Comparison of ENCODE assay signal across 8 cellular contexts in genomic region chr18:62506495-62507143, GRCh38. TPM values are rescaled to one million over a fixed set of nuclear protein-coding genes. Genes with fewer than 3 reads are reported as not detected.
A peak's percentile ranks its signal among the peaks of the same experiment; 100 is the strongest.
DNase-seq lines count a peak whose midpoint lies in the region; ATAC-seq, FAIRE-seq and TF ChIP-seq lines count a peak whose summit lies in the region.

No MANE protein-coding gene starts in this region.

- FAIRE-seq in small intestine (lab: Jason Lieb, UNC): no peak

- no peaks in the 10 kb centered on the region for H3K27me3 Mint-ChIP-seq in activated T-cell treated with anti-CD3 and anti-CD28 coated beads, Interleukin-2, amount 50 U/mL, for 4 hours (ENCODE audit: low read depth)

- H3K36me3 Mint-ChIP-seq in activated T-cell treated with anti-CD3 and anti-CD28 coated beads, Interleukin-2, amount 50 U/mL, for 4 hours (ENCODE audit: insufficient read depth): no peaks in the 10 kb centered on the region

- H3K9me3 ChIP-seq in small intestine (ENCODE audit: control insufficient read depth, low read depth): no peaks in the 10 kb centered on the region

- TF ChIP-seq CTCF in coronary artery (IDR thresholded peaks at IDR 0.05): no peak

- peaks cover 2 to 4% of the 10 kb centered on the region in 2 donors for H3K4me1 ChIP-seq in small intestine (ENCODE audit: control insufficient read depth in 2 of 2, insufficient read depth in 1 of 2, low read depth in 1 of 2, low read length in 1 of 2)

- H3K27ac ChIP-seq in coronary artery (peak overlapping the region in 1 of 2 donors; percentile 54), small intestine (ENCODE audit: low read depth in 1 of 2, low read length in 1 of 2) (peak overlapping the region; percentile 86 to 88)

- no peak for DNase-seq in activated T-cell treated with anti-CD3 and anti-CD28 coated beads, Interleukin-2, amount 50 U/mL, for 4 hours
- DNase-seq in activated T-cell treated with anti-CD3 and anti-CD28 coated beads, Interleukin-2, amount 50 U/mL, for 1 hour: no peak
- DNase-seq in coronary artery (ENCODE audit: low spot score) (no peak), small intestine (no peak), NCI-H1092 (lab: John Stamatoyannopoulos, UW) (no peak), NCI-H526 (lab: John Stamatoyannopoulos, UW) (no peak), SIG-M5 (lab: John Stamatoyannopoulos, UW) (no peak)

- H3K27me3 ChIP-seq in small intestine (ENCODE audit: control insufficient read depth in 2 of 2, insufficient read depth in 2 of 2, low read length in 2 of 2): no peaks in the 10 kb centered on the region

- H3K4me3 Mint-ChIP-seq in activated T-cell treated with anti-CD3 and anti-CD28 coated beads, Interleukin-2, amount 50 U/mL, for 4 hours: peak overlapping the region; percentile 80

- H3K4me3 ChIP-seq in coronary artery (peak overlapping the region; percentile 70), small intestine (ENCODE audit: low read depth in 1 of 2, low read length in 2 of 2) (peak overlapping the region in 1 of 2 donors; percentile 45)

- peak in 1 of 2 donors; percentile 1 for ATAC-seq in activated T-cell treated with anti-CD3 and anti-CD28 coated beads, Interleukin-2, amount 50 U/mL, for 4 hours
- peak; percentile 1 for ATAC-seq in HG03565 (IDR thresholded peaks at IDR 0.05; ENCODE audit: unreplicated experiment)

- H3K4me1 Mint-ChIP-seq in activated T-cell treated with anti-CD3 and anti-CD28 coated beads, Interleukin-2, amount 50 U/mL, for 4 hours (ENCODE audit: low read depth): peaks cover 18% of the 10 kb centered on the region

- WGBS in small intestine, 3 donors: 36 to 55% (median 42%) methylated on average over 7 of the region's 7 CpGs

- H3K9me3 Mint-ChIP-seq in activated T-cell treated with anti-CD3 and anti-CD28 coated beads, Interleukin-2, amount 50 U/mL, for 4 hours: peaks cover 3% of the 10 kb centered on the region

- no peaks in the 10 kb centered on the region for H3K36me3 ChIP-seq in small intestine (ENCODE audit: control insufficient read depth in 2 of 2, insufficient read depth in 2 of 2, low read length in 2 of 2)

RNA-seq across cellular contexts. Expression of gene ZCCHC2, which starts 16.2 kb away (rescaled TPM):
- 10 to 100 TPM; 31.9 to 39.5 (median 35.7) TPM for total RNA-seq in activated T-cell treated with anti-CD3 and anti-CD28 coated beads, Interleukin-2, amount 50 U/mL, for 4 hours
- polyA plus RNA-seq in small intestine: 1 to 10 TPM; 5.1 to 8.7 (median 7.9) TPM
